8 cellular contexts compared by ENCODE assay signal in the genomic region with DNA sequence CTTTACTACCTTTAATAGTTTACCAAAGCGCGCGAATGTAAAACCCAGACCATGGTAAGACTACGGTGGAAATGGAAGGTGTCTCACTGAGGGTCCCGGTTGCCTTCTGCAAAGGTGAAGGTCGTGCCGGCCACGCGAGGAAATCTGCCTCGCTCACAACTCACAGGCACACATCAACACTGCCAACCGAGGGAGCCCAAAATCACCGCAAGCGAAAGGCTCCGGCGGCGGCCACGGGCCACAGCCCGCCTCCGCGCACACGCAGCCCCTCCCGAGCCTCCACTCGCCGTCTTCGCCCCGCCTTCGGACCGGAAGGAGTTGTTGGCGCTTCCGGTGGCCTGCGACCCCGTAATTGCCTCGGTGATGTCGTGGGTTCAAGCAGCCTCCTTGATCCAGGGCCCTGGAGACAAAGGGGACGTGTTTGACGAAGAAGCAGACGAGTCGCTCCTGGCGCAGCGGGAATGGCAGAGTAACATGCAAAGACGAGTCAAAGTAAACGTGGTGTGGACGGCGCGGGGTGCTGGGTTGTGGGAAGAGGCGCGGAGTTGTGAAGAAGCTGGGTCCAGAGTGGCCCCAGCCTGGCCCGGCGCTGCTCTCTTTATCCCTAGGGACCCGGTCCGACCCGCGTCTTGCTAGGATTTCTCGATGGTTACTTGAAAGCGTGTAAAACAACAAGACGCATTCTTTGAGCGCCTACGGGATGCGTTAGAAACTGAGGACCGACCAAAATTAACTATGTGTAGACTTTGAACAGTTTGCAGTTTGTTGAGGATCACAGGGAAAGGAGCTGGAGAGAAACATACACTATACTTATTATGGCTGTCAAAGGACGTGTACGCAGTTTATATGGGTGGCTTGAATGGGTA. TPM values are rescaled to one million over a fixed set of nuclear protein-coding genes. Genes with fewer than 3 reads are reported as not detected.
DNase-seq lines count a peak whose midpoint lies in the region; ATAC-seq, FAIRE-seq and TF ChIP-seq lines count a peak whose summit lies in the region.

A gene with protein sequence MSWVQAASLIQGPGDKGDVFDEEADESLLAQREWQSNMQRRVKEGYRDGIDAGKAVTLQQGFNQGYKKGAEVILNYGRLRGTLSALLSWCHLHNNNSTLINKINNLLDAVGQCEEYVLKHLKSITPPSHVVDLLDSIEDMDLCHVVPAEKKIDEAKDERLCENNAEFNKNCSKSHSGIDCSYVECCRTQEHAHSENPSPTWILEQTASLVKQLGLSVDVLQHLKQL (plus strand): TSS at position 349 of the 866 bp plus-strand sequence. CDS start 15 bp downstream, at position 364.

- TF ChIP-seq CTCF in WERI-Rb-1 (IDR thresholded peaks at IDR 0.05; ENCODE audit: low read depth, low read length), result no peak
- no peak for TF ChIP-seq CTCF in breast epithelium (IDR thresholded peaks at IDR 0.05)

- peak within 1 kb of the TSS; percentile 31 for H3K27ac ChIP-seq in ACC112 (ENCODE audit: low read depth, low read length)
- H3K27ac ChIP-seq in WERI-Rb-1, result peak within 1 kb of the TSS; percentile 76
- peak within 1 kb of the TSS; percentile 81 to 87 for H3K27ac ChIP-seq in breast epithelium
- H3K27ac ChIP-seq in iPS-20b (ENCODE audit: low read length), result peak within 1 kb of the TSS; percentile 94
- H3K27ac ChIP-seq in small intestine (ENCODE audit: low read depth in 1 of 2, low read length in 1 of 2), result peak within 1 kb of the TSS; percentile 82 to 91

- peak; percentile 82 for DNase-seq in NCI-H2171 (lab: John Stamatoyannopoulos, UW)
- peak; percentile 88 for DNase-seq in WERI-Rb-1
- peak; percentile 57 to 78 for DNase-seq in breast epithelium (ENCODE audit: low spot score in 2 of 2)
- DNase-seq in small intestine, result peak; percentile 79

- peak within 1 kb of the TSS; percentile 97 for H2AFZ ChIP-seq in ACC112 (ENCODE audit: low read length, unreplicated experiment)

- peak within 1 kb of the TSS; percentile 98 for H3K9ac ChIP-seq in iPS-20b (ENCODE audit: low read depth, low read length)

- H3K9me3 ChIP-seq in WERI-Rb-1 (ENCODE audit: severe bottlenecking), result no peaks in the 10 kb centered on the region
- H3K9me3 ChIP-seq in breast epithelium, result no peaks in the 10 kb centered on the region
- no peaks in the 10 kb centered on the region for H3K9me3 ChIP-seq in iPS-20b (ENCODE audit: insufficient read depth, low read depth, low read length)
- no peaks in the 10 kb centered on the region for H3K9me3 ChIP-seq in small intestine (ENCODE audit: control insufficient read depth, low read depth)

- ATAC-seq in GM18868 (IDR thresholded peaks at IDR 0.05; ENCODE audit: unreplicated experiment) (peak; percentile 100), HG03103 (IDR thresholded peaks at IDR 0.05; ENCODE audit: low read depth, unreplicated experiment) (peak; percentile 99)

- H3K4me3 ChIP-seq in ACC112 (ENCODE audit: low read depth, low read length), result peak within 1 kb of the TSS; percentile 94
- peak within 1 kb of the TSS; percentile 68 for H3K4me3 ChIP-seq in WERI-Rb-1 (ENCODE audit: low read depth, low read length)
- H3K4me3 ChIP-seq in breast epithelium, result peak within 1 kb of the TSS; percentile 75 to 82 (median 79)
- peak within 1 kb of the TSS; percentile 92 for H3K4me3 ChIP-seq in iPS-20b (ENCODE audit: low read length)
- H3K4me3 ChIP-seq in small intestine (ENCODE audit: low read depth in 1 of 2, low read length in 2 of 2), result peak within 1 kb of the TSS; percentile 62 to 90

- H3K27me3 ChIP-seq in ACC112 (ENCODE audit: insufficient read depth, low read length), result no peaks in the 10 kb centered on the region
- H3K27me3 ChIP-seq in WERI-Rb-1 (ENCODE audit: insufficient read depth, low read depth, severe bottlenecking), result no peaks in the 10 kb centered on the region
- H3K27me3 ChIP-seq in breast epithelium, result no peaks in the 10 kb centered on the region
- no peaks in the 10 kb centered on the region for H3K27me3 ChIP-seq in iPS-20b (ENCODE audit: insufficient read depth, low read length)
- H3K27me3 ChIP-seq in small intestine (ENCODE audit: control insufficient read depth in 2 of 2, insufficient read depth in 2 of 2, low read length in 2 of 2), result no peaks in the 10 kb centered on the region

- peak; percentile 57 for TF ChIP-seq POLR2A in breast epithelium (IDR thresholded peaks at IDR 0.05)

- no peak for FAIRE-seq in small intestine (lab: Jason Lieb, UNC)

- H3K36me3 ChIP-seq in ACC112 (ENCODE audit: insufficient read depth, low read length) (no peaks in the 10 kb centered on the region), WERI-Rb-1 (peaks cover 13% of the 10 kb centered on the region), breast epithelium (no peaks in the 10 kb centered on the region), iPS-20b (ENCODE audit: insufficient read depth, low read depth, low read length) (peaks cover 19% of the 10 kb centered on the region), small intestine (ENCODE audit: control insufficient read depth in 2 of 2, insufficient read depth in 2 of 2, low read length in 2 of 2) (peaks cover 0 to 4% of the 10 kb centered on the region in 2 donors)

- peaks cover 8% of the 10 kb centered on the region for H3K4me1 ChIP-seq in ACC112 (ENCODE audit: control insufficient read depth, insufficient read depth, low read length, unreplicated experiment)
- peaks cover 0 to 3% of the 10 kb centered on the region in 2 donors for H3K4me1 ChIP-seq in breast epithelium
- peaks cover 7% of the 10 kb centered on the region; the same call in 1 of the 2 replicates for H3K4me1 ChIP-seq in iPS-20b (ENCODE audit: insufficient read depth, low read length)
- peaks cover 0 to 4% of the 10 kb centered on the region in 2 donors for H3K4me1 ChIP-seq in small intestine (ENCODE audit: control insufficient read depth in 2 of 2, insufficient read depth in 1 of 2, low read depth in 1 of 2, low read length in 1 of 2)

- intact Hi-C loops in breast epithelium (cut with DNase I; ENCODE audit: low total_unique reads), result no loop called here

- 0 to 1% (median 1%) methylated on average over 60 to 62 of the region's 62 CpGs for WGBS in small intestine, 3 donors

- peaks cover 26% of the 10 kb centered on the region for H3K79me2 ChIP-seq in ACC112 (ENCODE audit: control insufficient read depth, insufficient read depth, low read length, unreplicated experiment)

RNA-seq across cellular contexts. Expression of the gene that starts here (rescaled TPM):
- total RNA-seq in breast epithelium, result 10 to 100 TPM; 14.4 to 34.7 (median 24.6) TPM
- polyA plus RNA-seq in small intestine, result 10 to 100 TPM; 32.8 to 61.6 (median 51.0) TPM

Comparison
In these comparisons a context has a peak if more than half of its experiments do, and no peak if none do; other contexts are left out.
1. Peak in every context shown above with its lines: DNase-seq, ATAC-seq, H3K4me3 ChIP-seq and H3K27ac ChIP-seq.
2. H3K27ac ChIP-seq: peak in every context shown above with its lines; median percentile 94 in iPS-20b; 86 in small intestine; 84 in breast epithelium; 76 in WERI-Rb-1; 31 in ACC112.